In genomic region chr2:128028668-128029054, GRCh38 we compare ENCODE assay signal across 1 cellular context.
TF ChIP-seq lines count a peak whose summit lies in the region.

No MANE protein-coding gene starts in this region.

TF ChIP-seq in H1, 55 proteins besides CTCF, POLR2A, EP300 and RAD21 (continued from another document):
- no peak for TF ChIP-seq RNF2 (IDR thresholded peaks at IDR 0.05; ENCODE audit: borderline replicate concordance, low read depth, low read length, missing control alignments, poor library complexity, severe bottlenecking)
- TF ChIP-seq EGR1 (IDR thresholded peaks at IDR 0.05; ENCODE audit: borderline replicate concordance, low read depth, low read length), result no peak
- TF ChIP-seq POU5F1 (IDR thresholded peaks at IDR 0.05; ENCODE audit: low read depth, low read length), result no peak
- no peak for TF ChIP-seq BCL11A (IDR thresholded peaks at IDR 0.05; ENCODE audit: low read depth in 2 of 2, low read length in 2 of 2)
- no peak for TF ChIP-seq CHD1 (IDR thresholded peaks at IDR 0.05; ENCODE audit: low read depth, low read length)
